ENCODE assay signal across 17 cellular contexts in genomic region chr6:88868559-88868860, GRCh38.
DNase-seq lines count a peak whose midpoint lies in the region; ATAC-seq, FAIRE-seq and TF ChIP-seq lines count a peak whose summit lies in the region.
"Had no signal": no experiment of that assay in that cellular context is flagged by ENCODE, and none has a peak within 500 bp of the region (broad histone marks: within the 10 kb centered on the region; RNA-seq: fewer than 3 reads in every experiment).

No MANE protein-coding gene starts in this region.

- peak overlapping the region; percentile 98 for H3K18ac ChIP-seq in IMR-90 (ENCODE audit: low read depth, low read length)

- intact Hi-C loops in IMR-90 (cut with micrococcal nuclease) = loop anchor here (5.0 kb wide), 2 partner anchors 376 to 1801 kb away; no protein-coding TSS in a partner anchor
- intact Hi-C loops in heart left ventricle (cut with DNase I) = loop anchor here in 4 of 10 donors (5.0 to 10.0 kb wide), 2 partner anchors 1474 to 1476 kb away; no protein-coding TSS in a partner anchor

- no peak overlapping the region for H3K9ac ChIP-seq in IMR-90 (ENCODE audit: low read depth, low read length)
- no peak overlapping the region for H3K9ac ChIP-seq in astrocyte (ENCODE audit: low read length)
- H3K9ac ChIP-seq in keratinocyte (ENCODE audit: control insufficient read depth, extremely low read depth, insufficient read depth, low read length) = no peak overlapping the region

- POLR2A ChIA-PET in IMR-90 (lab: Charles Lee; ENCODE audit: unreplicated experiment) = no interaction called here

- TF ChIP-seq POLR2A in IMR-90 (IDR thresholded peaks at IDR 0.05; ENCODE audit: low read depth, low read length) = no peak
- no peak for TF ChIP-seq POLR2A in heart left ventricle (IDR thresholded peaks at IDR 0.05)

- TF ChIP-seq CTCF in IMR-90 (conservative IDR thresholded peaks at IDR 0.05; ENCODE audit: low read depth, low read length) (no peak), astrocyte (IDR thresholded peaks at IDR 0.05; ENCODE audit: insufficient read depth, low read depth, low read length) (no peak), keratinocyte (optimal IDR thresholded peaks at IDR 0.05 in 1 of 3, IDR thresholded peaks at IDR 0.05 in 1 of 3, conservative IDR thresholded peaks at IDR 0.05 in 1 of 3; ENCODE audit: extremely low read depth in 1 of 3, insufficient read depth in 2 of 3, low read length in 3 of 3) (no peak), heart left ventricle (IDR thresholded peaks at IDR 0.05) (no peak)

- BruUV-seq in IMR-90 (replicated peaks; lab: Mats Ljungman, UMichigan) = no TSS peak

- no peaks in the 10 kb centered on the region for H3K36me3 ChIP-seq in IMR-90 (ENCODE audit: control insufficient read depth, insufficient read depth, low read length)
- no peaks in the 10 kb centered on the region for H3K36me3 ChIP-seq in astrocyte (ENCODE audit: insufficient read depth, low read length)
- no peaks in the 10 kb centered on the region for H3K36me3 ChIP-seq in keratinocyte (ENCODE audit: control insufficient read depth in 2 of 2, extremely low read depth in 1 of 2, insufficient read depth in 2 of 2, low read length in 2 of 2)
- H3K36me3 ChIP-seq in heart left ventricle = no peaks in the 10 kb centered on the region

- no peak overlapping the region for H3K56ac ChIP-seq in IMR-90 (ENCODE audit: extremely low read depth, insufficient read depth, low read length)

- H3K4me3 Mint-ChIP-seq in astrocyte (ENCODE audit: unreplicated experiment) = no peak overlapping the region
- no peak overlapping the region for H3K4me3 Mint-ChIP-seq in stimulated activated effector memory CD8-positive, alpha-beta T cell treated with anti-CD3 and anti-CD28 coated beads, Interleukin-12 subunit alpha, Interleukin-12 subunit beta, amount 100 ng/mL, for 72 hours
- H3K4me3 Mint-ChIP-seq: B cell; CD4-positive, alpha-beta T cell had no signal

- dilution Hi-C loops in IMR-90 (cut with HindIII; ENCODE audit: low sequenced_read_pairs, unreplicated experiment) (no loop called here), keratinocyte (cut with MboI; ENCODE audit: extremely low pct_ligation_motif_present, low sequenced_read_pairs) (no loop called here)

- H2AFZ ChIP-seq in IMR-90 (replicated peaks; ENCODE audit: low read length, poor library complexity) (no peak overlapping the region), astrocyte (ENCODE audit: low read depth, low read length) (no peak overlapping the region), keratinocyte (ENCODE audit: control insufficient read depth, low read length) (no peak overlapping the region)

- H4K91ac ChIP-seq in IMR-90 (ENCODE audit: insufficient read depth, low read depth, low read length) = no peak overlapping the region

- no peak for TF ChIP-seq RAD21 in IMR-90 (IDR thresholded peaks at IDR 0.05; ENCODE audit: low read length)

- no peaks in the 10 kb centered on the region for H3K27me3 Mint-ChIP-seq in astrocyte (ENCODE audit: low read depth, unreplicated experiment)
- H3K27me3 Mint-ChIP-seq: B cell; CD4-positive, alpha-beta T cell had no signal

- no peak overlapping the region for H3K4me3 ChIP-seq in IMR-90 (ENCODE audit: insufficient read depth, low read depth, low read length)
- H3K4me3 ChIP-seq in astrocyte (ENCODE audit: insufficient read depth, low read depth, low read length) = no peak overlapping the region
- no peak overlapping the region for H3K4me3 ChIP-seq in keratinocyte (ENCODE audit: control insufficient read depth in 2 of 3, extremely low read depth in 1 of 3, insufficient read depth in 2 of 3, low read depth in 1 of 3, low read length in 3 of 3)
- no peak overlapping the region for H3K4me3 ChIP-seq in heart left ventricle

- no peaks in the 10 kb centered on the region for H3K36me3 Mint-ChIP-seq in astrocyte (ENCODE audit: low read depth, unreplicated experiment)
- H3K36me3 Mint-ChIP-seq in stimulated activated effector memory CD8-positive, alpha-beta T cell treated with anti-CD3 and anti-CD28 coated beads, Interleukin-12 subunit alpha, Interleukin-12 subunit beta, amount 100 ng/mL, for 72 hours = peaks cover 9% of the 10 kb centered on the region

- FAIRE-seq in astrocyte (lab: Jason Lieb, UNC) (no peak), keratinocyte (lab: Jason Lieb, UNC) (no peak)
- FAIRE-seq: H1 had no signal

- peak overlapping the region; percentile 95 for H2BK5ac ChIP-seq in IMR-90 (ENCODE audit: low read depth, low read length, poor library complexity, severe bottlenecking)

- H3K14ac ChIP-seq in IMR-90 (replicated peaks; ENCODE audit: low read depth, low read length) = no peak overlapping the region

- no peaks in the 10 kb centered on the region for H3K79me2 ChIP-seq in astrocyte (ENCODE audit: insufficient read depth, low read length)
- H3K79me2 ChIP-seq in keratinocyte (ENCODE audit: control insufficient read depth, insufficient read depth, low read length) = no peaks in the 10 kb centered on the region

- no peak for ATAC-seq in IMR-90 (ENCODE audit: low read depth)
- ATAC-seq in stimulated activated effector memory CD8-positive, alpha-beta T cell treated with anti-CD3 and anti-CD28 coated beads, Interleukin-12 subunit alpha, Interleukin-12 subunit beta, amount 100 ng/mL, for 72 hours = no peak
- no peak for ATAC-seq in heart left ventricle

- CTCF ChIA-PET in IMR-90 (lab: Yijun Ruan, JAX) = interaction anchor here (0.5 to 1.5 kb wide), 5 partner anchors 10 to 1066 kb away, joined by 3 to 4 read pairs (median 3); no protein-coding TSS in a partner anchor

- peaks cover 0 to 11% of the 10 kb centered on the region in 2 experiments; a peak in 1 of 4 replicates for H3K79me1 ChIP-seq in IMR-90 (ENCODE audit: low read depth in 1 of 2, low read length in 2 of 2)

- in situ Hi-C loops in IMR-90 (cut with MboI; ENCODE audit: low sequenced_read_pairs) = loop anchor here (25.0 kb wide), 1 partner anchor 1306 kb away; no protein-coding TSS in a partner anchor

- H3K4me1 Mint-ChIP-seq in astrocyte (ENCODE audit: low read depth, unreplicated experiment) = peaks cover 16% of the 10 kb centered on the region
- H3K4me1 Mint-ChIP-seq in stimulated activated effector memory CD8-positive, alpha-beta T cell treated with anti-CD3 and anti-CD28 coated beads, Interleukin-12 subunit alpha, Interleukin-12 subunit beta, amount 100 ng/mL, for 72 hours = peaks cover 33% of the 10 kb centered on the region

- H2BK120ac ChIP-seq in IMR-90 (ENCODE audit: low read depth, low read length) = 0 out of 2 replicates have a peak overlapping the region, but pooled peaks have one; percentile 76

- H3K9me1 ChIP-seq in IMR-90 (ENCODE audit: insufficient read depth, low read length) = 0 out of 2 replicates have a peak, but pooled peaks cover 3% of the 10 kb centered on the region
- no peaks in the 10 kb centered on the region for H3K9me1 ChIP-seq in keratinocyte (ENCODE audit: control insufficient read depth, extremely low read depth, insufficient read depth, low read length)

- H3K9me3 Mint-ChIP-seq in astrocyte (ENCODE audit: unreplicated experiment) = no peaks in the 10 kb centered on the region
- no peaks in the 10 kb centered on the region for H3K9me3 Mint-ChIP-seq in stimulated activated effector memory CD8-positive, alpha-beta T cell treated with anti-CD3 and anti-CD28 coated beads, Interleukin-12 subunit alpha, Interleukin-12 subunit beta, amount 100 ng/mL, for 72 hours
- H3K9me3 Mint-ChIP-seq: CD4-positive, alpha-beta T cell had no signal

- H3K27me3 ChIP-seq in IMR-90 (ENCODE audit: control insufficient read depth, insufficient read depth, low read length) (no peaks in the 10 kb centered on the region), astrocyte (ENCODE audit: insufficient read depth, low read length) (no peaks in the 10 kb centered on the region), keratinocyte (ENCODE audit: control insufficient read depth, extremely low read depth, insufficient read depth, low read length) (no peaks in the 10 kb centered on the region), heart left ventricle (no peaks in the 10 kb centered on the region)

- peak overlapping the region; percentile 9; the same call in 1 of the 2 replicates for H3K4ac ChIP-seq in IMR-90 (ENCODE audit: low read depth, low read length)

- no peak overlapping the region; a peak in 1 of 4 replicates for H4K8ac ChIP-seq in IMR-90 (ENCODE audit: low read depth in 2 of 2, low read length in 2 of 2)

- DNase-seq in EH (ENCODE audit: low read depth) (peak; percentile 75), IMR-90 (no peak), astrocyte (ENCODE audit: low read depth) (no peak), keratinocyte (ENCODE audit: low read depth, low spot score) (no peak), NCI-H345 treated with DMSO at 0.1 percent for 48 hours (lab: John Stamatoyannopoulos, UW; ENCODE audit: unreplicated experiment) (no peak), heart left ventricle (no peak), retina (no peak)
- DNase-seq in stimulated activated effector memory CD8-positive, alpha-beta T cell treated with anti-CD3 and anti-CD28 coated beads, Interleukin-12 subunit alpha, Interleukin-12 subunit beta, amount 100 ng/mL, for 72 hours (ENCODE audit: low spot score in 2 of 2) = no peak
- DNase-seq: CD4-positive, alpha-beta T cell; DMS79 treated with DMSO at 0.1 percent for 48 hours; GF-D8; NCI-H1417; NCI-H2029 treated with DMSO at 0.1 percent for 48 hours; NCI-H524; SIG-M5 had no signal

- H3K23ac ChIP-seq in IMR-90 (ENCODE audit: low read depth, low read length) = no peak overlapping the region

- peak overlapping the region; percentile 20 for H3K4me2 ChIP-seq in IMR-90 (ENCODE audit: low read depth, low read length)
- peak overlapping the region; percentile 50 for H3K4me2 ChIP-seq in astrocyte (ENCODE audit: low read length)
- peak overlapping the region; percentile 72 for H3K4me2 ChIP-seq in keratinocyte (ENCODE audit: control insufficient read depth, extremely low read depth, insufficient read depth, low read depth, low read length)

- peaks cover 7% of the 10 kb centered on the region for H3K4me1 ChIP-seq in IMR-90 (ENCODE audit: control insufficient read depth, insufficient read depth, low read length)
- H3K4me1 ChIP-seq in astrocyte (ENCODE audit: insufficient read depth, low read length) = peaks cover 19% of the 10 kb centered on the region
- peaks cover 14% of the 10 kb centered on the region for H3K4me1 ChIP-seq in keratinocyte (ENCODE audit: control insufficient read depth, extremely low read depth, insufficient read depth, low read length)
- H3K4me1 ChIP-seq in heart left ventricle = peaks cover 0 to 5% (median 0%) of the 10 kb centered on the region in 12 donors

- peak overlapping the region; percentile 45 for H4K5ac ChIP-seq in IMR-90 (ENCODE audit: low read depth, low read length)

- H4K20me1 ChIP-seq in IMR-90 (ENCODE audit: insufficient read depth, low read length) = no peaks in the 10 kb centered on the region
- H4K20me1 ChIP-seq in astrocyte (ENCODE audit: insufficient read depth, low read length) = no peaks in the 10 kb centered on the region
- H4K20me1 ChIP-seq in keratinocyte (ENCODE audit: control insufficient read depth, extremely low read depth, insufficient read depth, low read length) = no peaks in the 10 kb centered on the region

- H2BK15ac ChIP-seq in IMR-90 (ENCODE audit: low read depth, low read length) = no peak overlapping the region

- H3K9me3 ChIP-seq in IMR-90 (ENCODE audit: control insufficient read depth, insufficient read depth, low read length) = no peaks in the 10 kb centered on the region
- no peaks in the 10 kb centered on the region for H3K9me3 ChIP-seq in astrocyte (ENCODE audit: insufficient read depth, low read depth, low read length)
- H3K9me3 ChIP-seq in keratinocyte (ENCODE audit: control insufficient read depth, low read depth, low read length) = no peaks in the 10 kb centered on the region
- no peaks in the 10 kb centered on the region for H3K9me3 ChIP-seq in heart left ventricle

- peak overlapping the region; percentile 77; the same call in 1 of the 2 replicates for H2BK20ac ChIP-seq in IMR-90 (ENCODE audit: low read depth, low read length)

- no peak overlapping the region for H2AK5ac ChIP-seq in IMR-90 (ENCODE audit: low read depth, low read length)

- H3K27ac ChIP-seq in IMR-90 (ENCODE audit: insufficient read depth, low read length) (peak overlapping the region; percentile 55), astrocyte (ENCODE audit: low read depth, low read length) (peak overlapping the region; percentile 57), keratinocyte (ENCODE audit: control insufficient read depth, insufficient read depth, low read length) (peak overlapping the region; percentile 81), heart left ventricle (no peak overlapping the region)

- H3K27ac Mint-ChIP-seq in astrocyte (ENCODE audit: unreplicated experiment) = no peak overlapping the region
- H3K27ac Mint-ChIP-seq in stimulated activated effector memory CD8-positive, alpha-beta T cell treated with anti-CD3 and anti-CD28 coated beads, Interleukin-12 subunit alpha, Interleukin-12 subunit beta, amount 100 ng/mL, for 72 hours = no peak overlapping the region
- H3K27ac Mint-ChIP-seq: B cell; CD4-positive, alpha-beta T cell had no signal

- no peak overlapping the region for H2AK9ac ChIP-seq in IMR-90 (replicated peaks; ENCODE audit: low read depth, low read length, poor library complexity)

Comparison
In these comparisons a context has a peak if more than half of its experiments do, and no peak if none do; other contexts are left out.
1. H3K27ac ChIP-seq: peak in IMR-90 (single experiment), astrocyte (single experiment) and keratinocyte (single experiment); none in heart left ventricle (0 of 12).
2. H3K4me2 ChIP-seq: peak in every context shown above with its lines; median percentile 72 in keratinocyte; 50 in astrocyte; 20 in IMR-90.